Comparison of ENCODE assay signal across 16 cellular contexts in genomic region chr4:121270384-121270783, GRCh38.
"Had no signal": no experiment of that assay in that cellular context is flagged by ENCODE, and none has a peak within 500 bp of the region (broad histone marks: within the 10 kb centered on the region; RNA-seq: fewer than 3 reads in every experiment).

No MANE protein-coding gene starts in this region.

- ATAC-seq: heart right ventricle, lower lobe of right lung, pancreas, T-cell had no signal

- H3K4me1 ChIP-seq: heart right ventricle, lower lobe of right lung, pancreas, tibial artery, vagina had no signal

- DNase-seq: activated CD4-positive, alpha-beta T cell treated with anti-CD3 and anti-CD28 coated beads for 48 hours; activated naive CD4-positive, alpha-beta T cell; caudate nucleus; effector CD8-positive, alpha-beta T cell; erythroblast; heart right ventricle; lower lobe of right lung; midbrain; pancreas; T-cell; T1000; tibial artery had no signal

- H3K27ac ChIP-seq: coronary artery, heart right ventricle, lower lobe of right lung, pancreas, tibial artery, vagina had no signal

- H3K36me3 ChIP-seq: heart right ventricle, lower lobe of right lung, pancreas, tibial artery, vagina had no signal

- FAIRE-seq: astrocyte, frontal cortex, pancreas had no signal

- H3K9me3 ChIP-seq: heart right ventricle, lower lobe of right lung, pancreas, tibial artery, vagina had no signal

- H3K27me3 ChIP-seq: pancreas, vagina had no signal

- H3K4me3 ChIP-seq: coronary artery, heart right ventricle, lower lobe of right lung, pancreas, tibial artery, vagina had no signal
